In the genomic region with DNA sequence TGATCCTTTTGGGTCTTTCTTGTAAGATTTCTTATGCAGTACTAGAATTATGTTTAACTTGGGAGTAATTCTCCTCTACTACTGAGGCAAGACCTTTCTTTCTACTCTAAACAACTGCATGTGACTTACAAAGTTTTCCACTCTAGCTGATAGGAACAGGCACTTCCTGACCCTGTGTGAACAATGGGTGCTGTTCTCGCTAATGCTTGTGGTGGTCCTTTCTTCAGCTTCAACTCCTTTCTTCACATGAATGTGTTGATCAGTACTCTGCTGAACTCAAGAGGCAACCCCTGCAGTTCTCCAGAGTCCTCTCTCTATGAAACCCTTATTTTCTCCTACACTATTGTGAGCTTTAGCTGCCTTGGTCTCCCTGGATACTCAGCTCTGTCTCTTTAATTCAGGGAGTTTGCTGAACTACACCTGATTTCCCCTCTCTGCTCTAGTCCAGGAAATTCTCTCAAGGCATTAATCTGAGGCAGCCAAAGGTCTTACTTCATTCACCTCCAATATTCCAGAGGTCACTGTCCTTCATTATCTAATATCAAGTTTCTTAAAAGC, we compare ENCODE assay signal across 24 cellular contexts.
DNase-seq lines count a peak whose midpoint lies in the region; ATAC-seq, FAIRE-seq and TF ChIP-seq lines count a peak whose summit lies in the region.
"Had no signal": no experiment of that assay in that cellular context is flagged by ENCODE, and none has a peak within 500 bp of the region (broad histone marks: within the 10 kb centered on the region; RNA-seq: fewer than 3 reads in every experiment).

No MANE protein-coding gene starts in this region.

- H3K27ac Mint-ChIP-seq in H9 (peak overlapping the region in 2 of 3 experiments; percentile 17 to 42; a peak in 2 of 7 replicates), progenitor cell of endocrine pancreas (peak overlapping the region; percentile 72)
- H3K27ac Mint-ChIP-seq: CD8-positive, alpha-beta T cell had no signal

- H3K27me3 Mint-ChIP-seq in H9 (ENCODE audit: low read depth): no peaks in the 10 kb centered on the region
- no peaks in the 10 kb centered on the region for H3K27me3 Mint-ChIP-seq in progenitor cell of endocrine pancreas

- no peak for TF ChIP-seq EP300 in H1 (IDR thresholded peaks at IDR 0.05; ENCODE audit: borderline replicate concordance in 1 of 2, low read depth in 2 of 2, low read length in 2 of 2)

- H3K18ac ChIP-seq in H9 (ENCODE audit: insufficient read length, low read depth, low read length): no peak overlapping the region
- H3K18ac ChIP-seq in H1 (ENCODE audit: extremely low read depth, low read length): no peak overlapping the region

- H3K4me3 Mint-ChIP-seq in H9: no peak overlapping the region
- H3K4me3 Mint-ChIP-seq in progenitor cell of endocrine pancreas (ENCODE audit: low read depth): no peak overlapping the region
- H3K4me3 Mint-ChIP-seq: CD8-positive, alpha-beta T cell; IgD-negative memory B cell had no signal

- H3K23ac ChIP-seq in H9 (ENCODE audit: insufficient read length, low read depth, low read length) (no peak overlapping the region), H1 (ENCODE audit: insufficient read length) (no peak overlapping the region)

- no peaks in the 10 kb centered on the region for H3K36me3 ChIP-seq in H1 (ENCODE audit: control insufficient read depth in 2 of 4, insufficient read depth in 4 of 4, low read length in 3 of 4)
- H3K36me3 ChIP-seq: BLaER1, MG63, Peyer's patch, SJSA1 had no signal

- H3K4me3 ChIP-seq in H1 (ENCODE audit: extremely low read depth in 1 of 4, insufficient read depth in 2 of 4, low read depth in 3 of 4, low read length in 4 of 4): no peak overlapping the region
- H3K4me3 ChIP-seq: BLaER1, MG63, Peyer's patch, SJSA1 had no signal

- no peaks in the 10 kb centered on the region for H3K9me3 ChIP-seq in H9 (ENCODE audit: control insufficient read depth, low read depth, low read length)
- H3K9me3 ChIP-seq in H1 (ENCODE audit: insufficient read depth in 2 of 2, low read depth in 1 of 2, low read length in 1 of 2): no peaks in the 10 kb centered on the region
- H3K9me3 ChIP-seq: BLaER1, MG63, Peyer's patch, SJSA1 had no signal

- H3K27ac ChIP-seq in H9 (ENCODE audit: insufficient read length, low read depth, low read length) (no peak overlapping the region), H1 (ENCODE audit: low read depth, low read length) (no peak overlapping the region)
- H3K27ac ChIP-seq: BLaER1, HL-60, Peyer's patch, SJSA1 had no signal

- POLR2A ChIA-PET in H1 (lab: Charles Lee; ENCODE audit: partially characterized antibody): interaction anchor here (0.6 kb wide), 1 partner anchor 19 kb away, joined by 3 read pairs; no protein-coding TSS in a partner anchor

- no CpG with 5 or more reads among the region's 1 CpG for WGBS in H9 (ENCODE audit: extremely low coverage, insufficient read length, low lambda C conversion rate)
- 81% methylated on average over 1 of the region's 1 CpG; no CpG with 5 or more reads in 1 of the 2 experiments for WGBS in H1 (ENCODE audit: extremely low coverage in 1 of 2, insufficient coverage in 1 of 2, insufficient read length in 1 of 2, insufficient replicate concordance in 2 of 2, low coverage in 1 of 2, low lambda C conversion rate in 2 of 2, missing lambda C conversion rate in 1 of 2), 2 experiments

- H2BK120ac ChIP-seq in H9 (ENCODE audit: low read depth, low read length, poor library complexity, severe bottlenecking): no peak overlapping the region
- no peak overlapping the region for H2BK120ac ChIP-seq in H1 (replicated peaks; ENCODE audit: low read depth, low read length)

- FAIRE-seq in H1 (lab: Jason Lieb, UNC): peak; percentile 24
- FAIRE-seq: GM12892, H54 had no signal

- H3K9ac ChIP-seq in H9 (ENCODE audit: extremely low read depth, insufficient read length, low read length) (no peak overlapping the region), H1 (replicated peaks in 1 of 4; ENCODE audit: extremely low read depth in 1 of 4, low read depth in 3 of 4, low read length in 3 of 4) (no peak overlapping the region; a peak in 1 of 7 replicates)
- H3K9ac ChIP-seq: BLaER1 had no signal

- no peak overlapping the region for H2BK20ac ChIP-seq in H9 (ENCODE audit: low read depth, low read length, poor library complexity, severe bottlenecking)
- no peak overlapping the region for H2BK20ac ChIP-seq in H1 (ENCODE audit: low read length)

- TF ChIP-seq RAD21 in H1 (IDR thresholded peaks at IDR 0.05 in 1 of 2, conservative IDR thresholded peaks at IDR 0.05 in 1 of 2; ENCODE audit: low read depth in 2 of 2, low read length in 2 of 2): no peak

- no peak overlapping the region for H2AK5ac ChIP-seq in H9 (ENCODE audit: insufficient read length, low read length)
- H2AK5ac ChIP-seq in H1 (ENCODE audit: low read depth, low read length): no peak overlapping the region

- H3K56ac ChIP-seq in H9 (ENCODE audit: insufficient read length, low read depth, low read length) (no peak overlapping the region), H1 (replicated peaks; ENCODE audit: insufficient read length, low read depth, low read length) (no peak overlapping the region)

- CTCF ChIA-PET in H1 (lab: Charles Lee; ENCODE audit: partially characterized antibody): no interaction called here

- H3K79me1 ChIP-seq in H9 (ENCODE audit: insufficient read depth, low read depth, low read length, poor library complexity, severe bottlenecking) (no peaks in the 10 kb centered on the region), H1 (ENCODE audit: low read depth, low read length) (no peaks in the 10 kb centered on the region)

- no peak overlapping the region for H2AFZ ChIP-seq in H9 (ENCODE audit: low read length)
- peak overlapping the region; percentile 61; the same call in 1 of the 2 replicates for H2AFZ ChIP-seq in H1 (ENCODE audit: low read length)

- H3K4me2 ChIP-seq in H9 (ENCODE audit: insufficient read depth, insufficient read length, low read length): no peak overlapping the region
- no peak overlapping the region for H3K4me2 ChIP-seq in H1 (ENCODE audit: insufficient read depth in 1 of 2, low read depth in 2 of 2, low read length in 2 of 2)
- H3K4me2 ChIP-seq: BLaER1 had no signal

- H2BK15ac ChIP-seq in H9 (ENCODE audit: low read depth, low read length): no peak overlapping the region
- H2BK15ac ChIP-seq in H1 (ENCODE audit: low read length): no peak overlapping the region

- H2BK5ac ChIP-seq in H9 (ENCODE audit: insufficient read length, low read length) (no peak overlapping the region), H1 (ENCODE audit: low read depth, low read length) (no peak overlapping the region)

- TF ChIP-seq CTCF in H9 (conservative IDR thresholded peaks at IDR 0.05) (no peak), H1 (IDR thresholded peaks at IDR 0.05; ENCODE audit: control extremely low read depth in 1 of 3, insufficient read depth in 1 of 3, low read depth in 1 of 3, low read length in 3 of 3) (no peak), progenitor cell of endocrine pancreas (IDR thresholded peaks at IDR 0.05; ENCODE audit: unreplicated experiment) (no peak)

- H3K4me1 ChIP-seq in H9 (ENCODE audit: insufficient read depth, low read length) (no peaks in the 10 kb centered on the region; the same call in 1 of the 2 replicates), H1 (replicated peaks in 1 of 4; ENCODE audit: control insufficient read depth in 3 of 4, insufficient read depth in 4 of 4, low read length in 3 of 4) (peaks cover 0 to 6% (median 3%) of the 10 kb centered on the region in 4 experiments; a peak in 3 of 7 replicates)
- H3K4me1 ChIP-seq: BLaER1, Peyer's patch, SJSA1 had no signal

- H4K8ac ChIP-seq in H9 (replicated peaks; ENCODE audit: insufficient read length, low read depth, low read length) (no peak overlapping the region), H1 (ENCODE audit: extremely low read depth, insufficient read depth, low read length) (no peak overlapping the region)

- H2BK12ac ChIP-seq in H9 (ENCODE audit: insufficient read length, low read depth, low read length) (no peak overlapping the region), H1 (ENCODE audit: low read depth, low read length) (no peak overlapping the region)

- H3K9me3 Mint-ChIP-seq in H9 (no peaks in the 10 kb centered on the region), progenitor cell of endocrine pancreas (ENCODE audit: low read depth) (peaks cover 4% of the 10 kb centered on the region)
- H3K9me3 Mint-ChIP-seq: CD8-positive, alpha-beta T cell had no signal

- H3K27me3 ChIP-seq in H9 (ENCODE audit: insufficient read depth, low read length) (no peaks in the 10 kb centered on the region), H1 (replicated peaks in 1 of 4; ENCODE audit: control insufficient read depth in 3 of 4, extremely low read depth in 1 of 4, insufficient read depth in 3 of 4, low read length in 3 of 4) (no peaks in the 10 kb centered on the region)
- H3K27me3 ChIP-seq: BLaER1, MG63, Peyer's patch, SJSA1 had no signal

- H3K4me1 Mint-ChIP-seq in H9: peaks cover 19 to 20% of the 10 kb centered on the region in 2 experiments
- H3K4me1 Mint-ChIP-seq in progenitor cell of endocrine pancreas (ENCODE audit: low read depth): peaks cover 13% of the 10 kb centered on the region
- H3K4me1 Mint-ChIP-seq: IgD-negative memory B cell had no signal

- H4K20me1 ChIP-seq in H9 (ENCODE audit: control insufficient read depth, insufficient read depth, insufficient read length) (no peaks in the 10 kb centered on the region), H1 (replicated peaks in 1 of 2; ENCODE audit: control insufficient read depth in 1 of 2, insufficient read depth in 2 of 2, low read length in 2 of 2) (no peaks in the 10 kb centered on the region)
- H4K20me1 ChIP-seq: BLaER1 had no signal

- TF ChIP-seq POLR2A in H1 (IDR thresholded peaks at IDR 0.05; ENCODE audit: control extremely low read depth in 1 of 2, low read depth in 2 of 2, low read length in 2 of 2): no peak

- H4K91ac ChIP-seq in H9 (ENCODE audit: insufficient read length, low read depth, low read length): no peak overlapping the region
- H4K91ac ChIP-seq in H1 (replicated peaks; ENCODE audit: insufficient read length, low read length): no peak overlapping the region

- H3K4ac ChIP-seq in H9 (ENCODE audit: low read depth, low read length): no peak overlapping the region
- H3K4ac ChIP-seq in H1 (replicated peaks; ENCODE audit: insufficient read length, low read depth, low read length): no peak overlapping the region

- no peak for DNase-seq in H9
- DNase-seq in H1 (ENCODE audit: low read depth in 1 of 2, low spot score in 2 of 2): no peak
- peak; percentile 10 for DNase-seq in medulla oblongata (ENCODE audit: extremely low spot score)
- no peak for DNase-seq in progenitor cell of endocrine pancreas (ENCODE audit: low spot score, unreplicated experiment)
- no peak for DNase-seq in NCI-H2171 treated with DMSO at 0.1 percent for 48 hours (lab: John Stamatoyannopoulos, UW)
- no peak for DNase-seq in NCI-H1417 treated with DMSO at 0.1 percent for 48 hours (lab: John Stamatoyannopoulos, UW)
- DNase-seq: Calu3; CD8-positive, alpha-beta T cell; EL; Karpas-422; MG63; NCI-H1092; NCI-H2029 treated with DMSO at 0.1 percent for 48 hours; NCI-H748 treated with DMSO at 0.1 percent for 48 hours; NK-92 treated with Interleukin-12 subunit alpha and Interleukin-12 subunit beta, amount 100 ng/mL, for 24 hours; Peyer's patch had no signal

- H3T11ph ChIP-seq in H9 (ENCODE audit: low read length): no peak overlapping the region

- H3K36me3 Mint-ChIP-seq in H9 (ENCODE audit: insufficient read depth in 1 of 3, low read depth in 3 of 3) (no peaks in the 10 kb centered on the region; a peak in 1 of 7 replicates), progenitor cell of endocrine pancreas (ENCODE audit: insufficient read depth) (no peaks in the 10 kb centered on the region)
- H3K36me3 Mint-ChIP-seq: CD8-positive, alpha-beta T cell had no signal

- H3K79me2 ChIP-seq in H9 (ENCODE audit: insufficient read depth, low read length) (no peaks in the 10 kb centered on the region), H1 (ENCODE audit: control insufficient read depth in 1 of 2, insufficient read depth in 2 of 2, low read length in 2 of 2) (no peaks in the 10 kb centered on the region)

- H3K14ac ChIP-seq in H9 (ENCODE audit: insufficient read depth, low read length): no peak overlapping the region
- H3K14ac ChIP-seq in H1 (ENCODE audit: insufficient read length): no peak overlapping the region

- H4K5ac ChIP-seq in H9 (ENCODE audit: insufficient read length, low read depth, low read length): no peak overlapping the region
- no peak overlapping the region for H4K5ac ChIP-seq in H1 (ENCODE audit: insufficient read length, low read depth, low read length)

- ATAC-seq in HG03025 (IDR thresholded peaks at IDR 0.05; ENCODE audit: low FRiP score, unreplicated experiment): no peak
- ATAC-seq in GM19328 (IDR thresholded peaks at IDR 0.05; ENCODE audit: unreplicated experiment): no peak
- ATAC-seq: CD8-positive, alpha-beta T cell had no signal

- no peaks in the 10 kb centered on the region for H3K23me2 ChIP-seq in H9 (ENCODE audit: insufficient read length, low read depth, low read length, poor library complexity, severe bottlenecking)
- H3K23me2 ChIP-seq in H1 (ENCODE audit: low read depth, low read length): no peaks in the 10 kb centered on the region
